ENCODE assay signal across 8 cellular contexts in genomic region chr2:40554665-40555294, GRCh38.
DNase-seq lines count a peak whose midpoint lies in the region; ATAC-seq and TF ChIP-seq lines count a peak whose summit lies in the region.

No MANE protein-coding gene starts in this region.

- H3K4me1 ChIP-seq in gastroesophageal sphincter (no peaks in the 10 kb centered on the region), parathyroid adenoma (no peaks in the 10 kb centered on the region)

- H3K4me3 ChIP-seq in gastroesophageal sphincter (no peak overlapping the region), parathyroid adenoma (ENCODE audit: low read depth, low read length) (no peak overlapping the region)

- H3K9ac ChIP-seq in parathyroid adenoma: no peak overlapping the region

- H3K4me2 ChIP-seq in parathyroid adenoma (ENCODE audit: low read length): no peak overlapping the region

- TF ChIP-seq CTCF in gastroesophageal sphincter (IDR thresholded peaks at IDR 0.05) (peak; percentile 73 to 89 (median 86)), parathyroid adenoma (IDR thresholded peaks at IDR 0.05) (peak; percentile 64)

- H3K27ac ChIP-seq in gastroesophageal sphincter (no peak overlapping the region), parathyroid adenoma (no peak overlapping the region)

- H3K9me3 ChIP-seq in gastroesophageal sphincter (no peaks in the 10 kb centered on the region), parathyroid adenoma (ENCODE audit: control insufficient read depth, low read length) (no peaks in the 10 kb centered on the region)

- TF ChIP-seq EP300 in gastroesophageal sphincter (IDR thresholded peaks at IDR 0.05): no peak

- POLR2A ChIA-PET in activated CD8-positive, alpha-beta T cell treated with anti-CD3 and anti-CD28 coated beads, Interleukin-2, amount 10 ng/mL, durations not matched to agents 7 days and 5 days (lab: Charles Lee): no interaction called here

- DNase-seq in Caki2 (ENCODE audit: low read depth) (peak; percentile 13), NCI-H345 treated with DMSO at 0.1 percent for 48 hours (lab: John Stamatoyannopoulos, UW; ENCODE audit: unreplicated experiment) (peak; percentile 61), immature natural killer cell (no peak)
- peak; percentile 63 for DNase-seq in activated CD8-positive, alpha-beta T cell treated with anti-CD3 and anti-CD28 coated beads, Interleukin-2, amount 10 ng/mL, durations not matched to agents 7 days and 5 days

- no peaks in the 10 kb centered on the region for H3K4me1 Mint-ChIP-seq in activated CD8-positive, alpha-beta T cell treated with anti-CD3 and anti-CD28 coated beads, Interleukin-2, amount 10 ng/mL, durations not matched to agents 7 days and 5 days (ENCODE audit: low read depth)
- H3K4me1 Mint-ChIP-seq in immature natural killer cell: no peaks in the 10 kb centered on the region

- H3K9me3 Mint-ChIP-seq in activated CD8-positive, alpha-beta T cell treated with anti-CD3 and anti-CD28 coated beads, Interleukin-2, amount 10 ng/mL, durations not matched to agents 7 days and 5 days (ENCODE audit: insufficient read depth): no peaks in the 10 kb centered on the region
- peaks cover 0 to 2% (median under 1%) of the 10 kb centered on the region in 6 donors for H3K9me3 Mint-ChIP-seq in immature natural killer cell

- in situ Hi-C loops in Caki2 (cut with HindIII; ENCODE audit: low pct_unique_long_range_greater_than_20kb, low sequenced_read_pairs): no loop called here

- CTCF ChIA-PET in activated CD8-positive, alpha-beta T cell treated with anti-CD3 and anti-CD28 coated beads, Interleukin-2, amount 10 ng/mL, durations not matched to agents 7 days and 5 days (lab: Charles Lee): interaction anchor here (0.8 to 5.4 kb wide), 10 partner anchors 14 to 643 kb away, joined by 3 to 56 read pairs (median 4); no protein-coding TSS in a partner anchor

- no peaks in the 10 kb centered on the region for H3K36me3 Mint-ChIP-seq in activated CD8-positive, alpha-beta T cell treated with anti-CD3 and anti-CD28 coated beads, Interleukin-2, amount 10 ng/mL, durations not matched to agents 7 days and 5 days (ENCODE audit: low read depth)
- H3K36me3 Mint-ChIP-seq in immature natural killer cell: no peaks in the 10 kb centered on the region

- H3K36me3 ChIP-seq in gastroesophageal sphincter (no peaks in the 10 kb centered on the region), parathyroid adenoma (ENCODE audit: control insufficient read depth, insufficient read depth, low read length) (no peaks in the 10 kb centered on the region)

- ATAC-seq in GM19438 (IDR thresholded peaks at IDR 0.05; ENCODE audit: low read depth, unreplicated experiment) (peak; percentile 74), HG03439 (IDR thresholded peaks at IDR 0.05; ENCODE audit: unreplicated experiment) (peak; percentile 90), gastroesophageal sphincter (peak; percentile 74)
- ATAC-seq in activated CD8-positive, alpha-beta T cell treated with anti-CD3 and anti-CD28 coated beads, Interleukin-2, amount 10 ng/mL, durations not matched to agents 7 days and 5 days: peak; percentile 68

- TF ChIP-seq POLR2A in gastroesophageal sphincter (IDR thresholded peaks at IDR 0.05): no peak

- H3K27me3 ChIP-seq in gastroesophageal sphincter: no peaks in the 10 kb centered on the region
- H3K27me3 ChIP-seq in parathyroid adenoma (ENCODE audit: control insufficient read depth, insufficient read depth, low read length): no peaks in the 10 kb centered on the region

- H3K27me3 Mint-ChIP-seq in activated CD8-positive, alpha-beta T cell treated with anti-CD3 and anti-CD28 coated beads, Interleukin-2, amount 10 ng/mL, durations not matched to agents 7 days and 5 days (ENCODE audit: low read depth): peaks cover 4% of the 10 kb centered on the region
- H3K27me3 Mint-ChIP-seq in immature natural killer cell (ENCODE audit: low read depth in 3 of 3): no peaks in the 10 kb centered on the region

- H3K27ac Mint-ChIP-seq in activated CD8-positive, alpha-beta T cell treated with anti-CD3 and anti-CD28 coated beads, Interleukin-2, amount 10 ng/mL, durations not matched to agents 7 days and 5 days: no peak overlapping the region
- H3K27ac Mint-ChIP-seq in immature natural killer cell: no peak overlapping the region

- no peaks in the 10 kb centered on the region for H3K79me2 ChIP-seq in parathyroid adenoma

- no peak overlapping the region for H2AFZ ChIP-seq in parathyroid adenoma

- 75% methylated on average over 3 to 5 of the region's 5 CpGs for WGBS in gastroesophageal sphincter (ENCODE audit: low coverage in 1 of 2), 2 donors

- no peak overlapping the region for H3K4me3 Mint-ChIP-seq in activated CD8-positive, alpha-beta T cell treated with anti-CD3 and anti-CD28 coated beads, Interleukin-2, amount 10 ng/mL, durations not matched to agents 7 days and 5 days
- no peak overlapping the region for H3K4me3 Mint-ChIP-seq in immature natural killer cell

Comparison
In these comparisons a context has a peak if more than half of its experiments do, and no peak if none do; other contexts are left out.
1. DNase-seq: peak in Caki2 (single experiment), NCI-H345 treated with DMSO at 0.1 percent for 48 hours (single experiment) and activated CD8-positive, alpha-beta T cell treated with anti-CD3 and anti-CD28 coated beads, Interleukin-2, amount 10 ng/mL, durations not matched to agents 7 days and 5 days (single experiment); none in immature natural killer cell (0 of 3).
2. Peak in every context shown above with its lines, with median percentiles within 50 percentile points of each other: ATAC-seq.